ENCODE assay signal across 20 cellular contexts in the genomic region with DNA sequence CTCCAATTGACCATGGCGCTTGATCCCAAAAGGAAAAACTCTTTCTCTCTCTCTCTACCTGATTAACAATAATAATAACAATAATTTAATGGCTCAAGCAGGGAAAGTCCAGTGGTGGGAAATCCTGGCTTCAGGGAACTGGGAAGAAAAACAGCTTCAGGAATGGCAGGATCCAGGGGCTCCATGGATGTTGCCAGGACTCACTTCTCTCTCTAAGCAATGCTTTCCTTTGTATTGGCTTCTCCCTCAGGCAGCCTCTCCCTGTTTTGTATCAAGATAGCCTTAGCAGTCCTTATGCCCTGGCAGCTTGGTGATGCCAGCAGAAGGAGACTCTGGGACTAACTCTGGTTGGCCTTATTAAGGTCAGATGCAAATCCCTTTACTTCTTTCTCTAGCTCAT. TPM values are rescaled to one million over a fixed set of nuclear protein-coding genes. Genes with fewer than 3 reads are reported as not detected.
DNase-seq lines count a peak whose midpoint lies in the region; ATAC-seq and TF ChIP-seq lines count a peak whose summit lies in the region.
"Had no signal": no experiment of that assay in that cellular context is flagged by ENCODE, and none has a peak within 500 bp of the region (broad histone marks: within the 10 kb centered on the region; RNA-seq: fewer than 3 reads in every experiment).

No MANE protein-coding gene starts in this region.

- H3K27me3 ChIP-seq in Karpas-422 (ENCODE audit: low read length) = no peaks in the 10 kb centered on the region
- H3K27me3 ChIP-seq in ascending aorta = no peaks in the 10 kb centered on the region
- no peaks in the 10 kb centered on the region for H3K27me3 ChIP-seq in transverse colon
- H3K27me3 ChIP-seq: BLaER1 had no signal

- TF ChIP-seq CTCF in ascending aorta (IDR thresholded peaks at IDR 0.05) = no peak
- no peak for TF ChIP-seq CTCF in mesothelial cell of epicardium (IDR thresholded peaks at IDR 0.05; ENCODE audit: unreplicated experiment)
- TF ChIP-seq CTCF in transverse colon (IDR thresholded peaks at IDR 0.05) = no peak

- 100% methylated on average over 1 of the region's 1 CpG for WGBS in transverse colon (ENCODE audit: low coverage in 1 of 2), 2 donors

- no peaks in the 10 kb centered on the region for H3K27me3 Mint-ChIP-seq in mesothelial cell of epicardium (ENCODE audit: low read depth)

- H3K9me3 ChIP-seq in Karpas-422 (ENCODE audit: low read length) (no peaks in the 10 kb centered on the region), ascending aorta (peaks cover 0 to 2% of the 10 kb centered on the region in 2 donors), transverse colon (no peaks in the 10 kb centered on the region)

- H3K36me3 Mint-ChIP-seq in mesothelial cell of epicardium = peaks cover 5% of the 10 kb centered on the region

- H3K4me2 ChIP-seq in Karpas-422 (ENCODE audit: low read depth, low read length, poor library complexity, severe bottlenecking) = no peak overlapping the region
- H3K4me2 ChIP-seq: BLaER1 had no signal

- intact Hi-C loops in ascending aorta (cut with DNase I) = loop anchor here (10.0 kb wide), 1 partner anchor 443 kb away; no protein-coding TSS in a partner anchor
- intact Hi-C loops in transverse colon (cut with DNase I; ENCODE audit: low total_unique reads) = no loop called here

- in situ Hi-C loops in transverse colon (cut with MboI; ENCODE audit: low pct_ligation_motif_present in 1 of 4, low pct_unique_long_range_greater_than_20kb in 1 of 4, low sequenced_read_pairs in 3 of 4) = no loop called here

- H3K4me3 ChIP-seq in Karpas-422 (ENCODE audit: low read length) = no peak overlapping the region
- H3K4me3 ChIP-seq in ascending aorta = no peak overlapping the region
- H3K4me3 ChIP-seq in transverse colon = no peak overlapping the region
- H3K4me3 ChIP-seq: BLaER1, SK-N-MC had no signal

- ATAC-seq in HG02884 (IDR thresholded peaks at IDR 0.05; ENCODE audit: unreplicated experiment) (no peak), GM19395 (IDR thresholded peaks at IDR 0.05; ENCODE audit: unreplicated experiment) (no peak)

- no peaks in the 10 kb centered on the region for H4K20me1 ChIP-seq in Karpas-422 (ENCODE audit: insufficient read depth, low read depth, low read length)
- H4K20me1 ChIP-seq: BLaER1 had no signal

- no peak for TF ChIP-seq EP300 in transverse colon (IDR thresholded peaks at IDR 0.05; ENCODE audit: low read depth)

- DNase-seq in Karpas-422 = peak; percentile 31
- DNase-seq in ascending aorta (ENCODE audit: low spot score in 2 of 2) = no peak
- no peak for DNase-seq in mesothelial cell of epicardium (ENCODE audit: low spot score in 2 of 2, unreplicated experiment in 2 of 2)
- DNase-seq in transverse colon = no peak
- DNase-seq in T-helper 9 cell = no peak
- DNase-seq: EL; HCEC 1CT; KBM-7; NCI-H1048; NCI-H146; NCI-H2081 treated with DMSO at 0.1 percent for 48 hours; NCI-H2227 treated with DMSO at 0.1 percent for 48 hours; NCI-H526 treated with DMSO at 0.1 percent for 48 hours; NK-92 treated with Interleukin-12 subunit alpha and Interleukin-12 subunit beta, amount 100 ng/mL, for 24 hours; OCI-M1 had no signal

- no peaks in the 10 kb centered on the region for H3K79me2 ChIP-seq in Karpas-422 (ENCODE audit: low read length)

- H3K27ac Mint-ChIP-seq in mesothelial cell of epicardium = peak overlapping the region; percentile 94

- H3K9me3 Mint-ChIP-seq in mesothelial cell of epicardium = peaks cover 10% of the 10 kb centered on the region

- H3K27ac ChIP-seq in Karpas-422 (ENCODE audit: low read length) = no peak overlapping the region
- peak overlapping the region; percentile 97 to 100 for H3K27ac ChIP-seq in ascending aorta
- peak overlapping the region in 3 of 4 donors; percentile 42 to 86 (median 68) for H3K27ac ChIP-seq in transverse colon
- H3K27ac ChIP-seq: BLaER1, HL-60, SK-N-MC had no signal

- H3K36me3 ChIP-seq in Karpas-422 (ENCODE audit: insufficient read depth, low read length) = no peaks in the 10 kb centered on the region
- no peaks in the 10 kb centered on the region for H3K36me3 ChIP-seq in ascending aorta
- H3K36me3 ChIP-seq in transverse colon = no peaks in the 10 kb centered on the region
- H3K36me3 ChIP-seq: BLaER1 had no signal

- no peak overlapping the region for H3K4me3 Mint-ChIP-seq in mesothelial cell of epicardium

- no peak overlapping the region for H3K9ac ChIP-seq in Karpas-422 (ENCODE audit: low read length)
- H3K9ac ChIP-seq: BLaER1 had no signal

- H2AFZ ChIP-seq in Karpas-422 (ENCODE audit: low read length) = no peak overlapping the region

- no peaks in the 10 kb centered on the region for H3K9me2 ChIP-seq in Karpas-422 (replicated peaks; ENCODE audit: insufficient read depth, low read length)

- peaks cover 51% of the 10 kb centered on the region for H3K4me1 Mint-ChIP-seq in mesothelial cell of epicardium

- no peak for TF ChIP-seq POLR2A in transverse colon (IDR thresholded peaks at IDR 0.05)

- H3K4me1 ChIP-seq in Karpas-422 (ENCODE audit: low read length) (no peaks in the 10 kb centered on the region), ascending aorta (peaks cover 27 to 76% of the 10 kb centered on the region in 2 donors), transverse colon (peaks cover 9 to 36% (median 20%) of the 10 kb centered on the region in 4 donors)

RNA-seq across cellular contexts. Expression of gene PTGIS, which starts 13.5 kb away (rescaled TPM):
- total RNA-seq in Karpas-422 (2014; rRNA removed; shearing (Covaris generic); ENCODE audit: low replicate concordance) = not detected in 2 replicates
- total RNA-seq in ascending aorta = 288 TPM
- 113 to 118 TPM (median 117 TPM) in 3 replicates for total RNA-seq in mesothelial cell of epicardium
- total RNA-seq in transverse colon = 10 to 100 TPM in 3 of 4 donors, 1 to 10 TPM in 1; 9.4 to 22.3 (median 15.6) TPM

Comparison
In these comparisons a context has a peak if more than half of its experiments do, and no peak if none do; other contexts are left out.
1. RNA of gene PTGIS, which starts 13.5 kb away (total RNA-seq): 288 TPM in ascending aorta (single experiment), 113 to 118 TPM in mesothelial cell of epicardium and 9.4 to 22.3 TPM in transverse colon; not detected in Karpas-422; every median in the first group is over 10 times any median in the second.